ENCODE assay signal across 18 cellular contexts in the genomic region with DNA sequence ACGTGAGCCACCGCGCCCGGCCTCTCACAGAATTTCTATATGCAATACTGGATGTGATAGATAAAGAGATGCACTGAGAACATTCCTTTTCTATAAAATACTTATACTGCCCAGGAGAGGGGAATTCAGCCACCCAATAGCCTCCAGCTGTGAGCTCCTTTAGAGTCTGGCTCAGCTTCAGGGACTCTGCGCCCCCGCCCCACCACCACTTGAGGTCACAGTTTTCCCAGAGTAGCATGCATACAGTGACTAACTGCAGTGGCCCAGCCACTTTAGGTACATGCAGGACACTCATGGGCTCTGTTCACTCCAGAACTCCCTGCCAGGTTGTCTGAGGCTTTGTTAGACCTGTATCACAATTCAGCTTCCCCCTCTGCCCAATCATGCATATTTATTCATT.
A peak's percentile ranks its signal among the peaks of the same experiment; 100 is the strongest.
DNase-seq lines count a peak whose midpoint lies in the region; ATAC-seq, FAIRE-seq and TF ChIP-seq lines count a peak whose summit lies in the region.
"Had no signal": no experiment of that assay in that cellular context is flagged by ENCODE, and none has a peak within 500 bp of the region (broad histone marks: within the 10 kb centered on the region; RNA-seq: fewer than 3 reads in every experiment).

No MANE protein-coding gene starts in this region.

- no peak overlapping the region for H3K4me3 Mint-ChIP-seq in endodermal cell
- H3K4me3 Mint-ChIP-seq: CD8-positive, alpha-beta memory T cell had no signal

- H3K27ac Mint-ChIP-seq in endodermal cell, result no peak overlapping the region
- H3K27ac Mint-ChIP-seq: CD8-positive, alpha-beta memory T cell had no signal

- no peak overlapping the region for H2AFZ ChIP-seq in osteoblast (ENCODE audit: low read length)

- H3K9ac ChIP-seq in endodermal cell (ENCODE audit: extremely low read depth, low read length, poor library complexity, severe bottlenecking), result no peak overlapping the region
- H3K9ac ChIP-seq: BLaER1 had no signal

- H3K4me1 ChIP-seq in right cardiac atrium (ENCODE audit: control insufficient read depth, insufficient read depth, low read length) (no peaks in the 10 kb centered on the region), endodermal cell (ENCODE audit: control insufficient read depth, insufficient read depth, low read length) (no peaks in the 10 kb centered on the region), osteoblast (ENCODE audit: insufficient read depth, low read length) (no peaks in the 10 kb centered on the region)
- H3K4me1 ChIP-seq: BLaER1, Caco-2, HAP-1 had no signal

- H3K36me3 ChIP-seq in endodermal cell (ENCODE audit: control insufficient read depth, insufficient read depth, low read length), result no peaks in the 10 kb centered on the region
- no peaks in the 10 kb centered on the region for H3K36me3 ChIP-seq in osteoblast (ENCODE audit: insufficient read depth, low read length)
- H3K36me3 ChIP-seq: BLaER1, HAP-1 had no signal

- H3K79me2 ChIP-seq in osteoblast (ENCODE audit: insufficient read depth, low read length), result no peaks in the 10 kb centered on the region

- FAIRE-seq in HTR-8/SVneo (lab: Jason Lieb, UNC), result no peak

- no peaks in the 10 kb centered on the region for H3K4me1 Mint-ChIP-seq in endodermal cell
- H3K4me1 Mint-ChIP-seq: CD8-positive, alpha-beta memory T cell had no signal

- H3K27me3 ChIP-seq in right cardiac atrium (ENCODE audit: control insufficient read depth, insufficient read depth) (no peaks in the 10 kb centered on the region), endodermal cell (ENCODE audit: control insufficient read depth, insufficient read depth, low read length, poor library complexity, severe bottlenecking) (no peaks in the 10 kb centered on the region), osteoblast (ENCODE audit: insufficient read depth, low read length) (no peaks in the 10 kb centered on the region)
- H3K27me3 ChIP-seq: BLaER1 had no signal

- no peak for ATAC-seq in Right ventricle myocardium inferior
- ATAC-seq in right cardiac atrium, result no peak
- ATAC-seq in GM18870 (IDR thresholded peaks at IDR 0.05; ENCODE audit: unreplicated experiment), result no peak

- no peaks in the 10 kb centered on the region for H3K9me3 Mint-ChIP-seq in endodermal cell
- H3K9me3 Mint-ChIP-seq: CD8-positive, alpha-beta memory T cell had no signal

- no peaks in the 10 kb centered on the region for H4K20me1 ChIP-seq in osteoblast (ENCODE audit: insufficient read depth, low read length)
- H4K20me1 ChIP-seq: BLaER1 had no signal

- no peak overlapping the region for H3K4me2 ChIP-seq in osteoblast (ENCODE audit: insufficient read depth, low read length)
- H3K4me2 ChIP-seq: BLaER1 had no signal

- H3K27ac ChIP-seq in right cardiac atrium (ENCODE audit: low read length), result no peak overlapping the region
- H3K27ac ChIP-seq in endodermal cell (ENCODE audit: low read depth, low read length), result no peak overlapping the region
- no peak overlapping the region for H3K27ac ChIP-seq in osteoblast (ENCODE audit: low read depth, low read length)
- H3K27ac ChIP-seq: BLaER1, HL-60 had no signal

- H3K27me3 Mint-ChIP-seq in endodermal cell (ENCODE audit: insufficient read depth), result peaks cover 13% of the 10 kb centered on the region

- DNase-seq in Right ventricle myocardium inferior (ENCODE audit: missing footprints), result peak; percentile 49
- DNase-seq in right cardiac atrium, result no peak
- DNase-seq in RPMI7951 (ENCODE audit: low read depth), result peak; percentile 11
- peak; percentile 69 for DNase-seq in endodermal cell
- DNase-seq in osteoblast (ENCODE audit: insufficient read length, low spot score, missing footprints), result peak; percentile 36
- no peak for DNase-seq in activated CD8-positive, alpha-beta memory T cell treated with anti-CD3 and anti-CD28 coated beads, Interleukin-2, amount 50 U/mL, for 48 hours
- no peak for DNase-seq in HTR-8/SVneo (ENCODE audit: insufficient read length, low spot score)
- DNase-seq: 8988T; AML-193; Caco-2; CD8-positive, alpha-beta memory T cell; DMS53; GOT3; IMR-90 had no signal

- H3K9me3 ChIP-seq in right cardiac atrium (ENCODE audit: control insufficient read depth, low read length) (no peaks in the 10 kb centered on the region), endodermal cell (ENCODE audit: control insufficient read depth, low read length) (no peaks in the 10 kb centered on the region), osteoblast (ENCODE audit: low read depth, low read length) (no peaks in the 10 kb centered on the region)
- H3K9me3 ChIP-seq: BLaER1, Caco-2, HAP-1 had no signal

- WGBS in right cardiac atrium, result 96% methylated on average over 6 of the region's 6 CpGs
- 94 to 100% methylated on average over 2 to 5 of the region's 6 CpGs for WGBS in endodermal cell (ENCODE audit: insufficient coverage in 1 of 2, insufficient read length in 1 of 2), 2 experiments

- H3K36me3 Mint-ChIP-seq in endodermal cell (ENCODE audit: low read depth), result no peaks in the 10 kb centered on the region

- no peak overlapping the region for H3K4me3 ChIP-seq in right cardiac atrium (ENCODE audit: low read length)
- no peak overlapping the region for H3K4me3 ChIP-seq in endodermal cell (ENCODE audit: low read length)
- no peak overlapping the region for H3K4me3 ChIP-seq in osteoblast (ENCODE audit: insufficient read depth, low read length)
- H3K4me3 ChIP-seq: BLaER1, HAP-1 had no signal

- TF ChIP-seq CTCF in endodermal cell (conservative IDR thresholded peaks at IDR 0.05) (no peak), osteoblast (IDR thresholded peaks at IDR 0.05; ENCODE audit: extremely low read depth, low read depth, low read length) (no peak)

- intact Hi-C loops in Right ventricle myocardium inferior (cut with DNase I), result no loop called here
- intact Hi-C loops in right cardiac atrium (cut with DNase I), result no loop called here

Comparison
In these comparisons a context has a peak if more than half of its experiments do, and no peak if none do; other contexts are left out.
1. DNase-seq: peak in Right ventricle myocardium inferior (single experiment), RPMI7951 (single experiment), endodermal cell (single experiment) and osteoblast (single experiment); none in right cardiac atrium (0 of 3), activated CD8-positive, alpha-beta memory T cell treated with anti-CD3 and anti-CD28 coated beads, Interleukin-2, amount 50 U/mL, for 48 hours (single experiment) and HTR-8/SVneo (single experiment).